ENCODE assay signal across 8 cellular contexts in the genomic region with DNA sequence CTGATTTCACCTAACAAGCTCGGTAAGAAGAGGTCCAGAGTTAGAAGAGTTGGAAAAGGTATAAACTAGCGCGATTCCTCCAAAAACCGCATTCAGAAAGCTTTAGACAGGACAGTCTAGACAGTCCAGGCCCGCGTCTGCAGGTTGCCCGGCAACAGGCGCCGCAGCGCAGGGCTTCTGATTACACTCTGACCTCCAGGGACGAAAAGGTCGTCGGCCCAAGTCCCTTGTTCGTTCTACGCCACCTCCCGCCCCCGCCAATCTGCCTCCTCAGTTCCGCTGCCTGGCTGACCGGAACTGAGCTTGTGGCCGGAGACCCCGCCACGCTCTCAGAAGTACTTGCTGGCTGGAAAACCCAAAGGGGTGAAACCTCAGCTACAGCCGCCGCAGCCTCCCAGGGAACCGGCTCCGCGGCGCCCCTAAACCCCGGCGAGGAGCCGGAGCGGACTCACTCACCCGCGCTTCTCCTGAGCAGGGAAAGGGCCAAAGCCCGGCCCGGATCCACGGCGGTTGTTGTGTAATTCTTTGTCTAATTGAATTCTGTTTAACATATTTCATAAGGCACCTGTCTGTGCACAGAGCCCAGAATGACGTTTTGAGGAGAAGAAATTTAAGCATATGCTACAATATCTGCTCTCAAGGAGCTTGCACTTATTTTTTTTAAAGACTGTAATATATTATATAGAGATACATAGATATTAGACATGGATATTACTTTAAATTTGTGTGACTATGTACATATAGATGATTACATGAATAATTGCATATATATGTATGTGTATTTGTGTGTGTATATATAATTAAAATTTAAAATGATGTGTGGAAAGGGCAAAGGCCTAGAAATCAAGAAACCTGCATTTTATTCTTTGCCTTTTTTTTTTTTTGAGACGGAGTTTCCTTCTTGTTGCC. TPM values are rescaled to one million over a fixed set of nuclear protein-coding genes. Genes with fewer than 3 reads are reported as not detected.
DNase-seq lines count a peak whose midpoint lies in the region; ATAC-seq, FAIRE-seq and TF ChIP-seq lines count a peak whose summit lies in the region.

A gene (minus strand): TSS at position 407 of the 909 bp plus-strand sequence. CDS start 3,826 bp downstream, outside the sequence.

- peak within 1 kb of the TSS; percentile 95 for H2AFZ ChIP-seq in SU-DHL-6 (ENCODE audit: low read depth, low read length, severe bottlenecking)

- WGBS in adrenal gland, 4 donors, result 3 to 11% (median 3%) methylated on average over 9 to 40 of the region's 40 CpGs

- H3K4me3 ChIP-seq in GM12864 (ENCODE audit: low read depth, low read length) (peak within 1 kb of the TSS; percentile 51), SU-DHL-6 (ENCODE audit: insufficient read depth, low read length, poor library complexity, severe bottlenecking) (peak within 1 kb of the TSS; percentile 75), adrenal gland (peak within 1 kb of the TSS in 2 of 4 donors; percentile 80 to 93), left ventricle myocardium inferior (peak within 1 kb of the TSS; percentile 72)

- no peak within 1 kb of the TSS for H3K27ac ChIP-seq in SU-DHL-6 (ENCODE audit: low read depth, low read length)
- peak within 1 kb of the TSS in 3 of 5 donors; percentile 45 to 80 (median 63) for H3K27ac ChIP-seq in adrenal gland
- H3K27ac ChIP-seq in left ventricle myocardium inferior (replicated peaks), result peak within 1 kb of the TSS; percentile 82

- H3F3A ChIP-seq in SU-DHL-6 (ENCODE audit: insufficient read depth), result no peaks in the 10 kb centered on the region

- H3K4me1 ChIP-seq in adrenal gland (replicated peaks in 1 of 2) (peaks cover 0 to 17% of the 10 kb centered on the region in 2 donors), left ventricle myocardium inferior (peaks cover 21% of the 10 kb centered on the region)

- ATAC-seq in HG02571 (IDR thresholded peaks at IDR 0.05; ENCODE audit: unreplicated experiment), result peak; percentile 86

- H3K9me3 ChIP-seq in SU-DHL-6 (ENCODE audit: insufficient read depth, low read length), result no peaks in the 10 kb centered on the region
- no peaks in the 10 kb centered on the region for H3K9me3 ChIP-seq in adrenal gland (replicated peaks in 1 of 3)
- H3K9me3 ChIP-seq in left ventricle myocardium inferior (replicated peaks), result no peaks in the 10 kb centered on the region

- no peak for FAIRE-seq in urothelium cell line (lab: Jason Lieb, UNC)

- TF ChIP-seq CTCF in GM12864 (IDR thresholded peaks at IDR 0.05; ENCODE audit: low read depth, low read length, missing control alignments), result no peak
- no peak for TF ChIP-seq CTCF in SU-DHL-6 (IDR thresholded peaks at IDR 0.05; ENCODE audit: insufficient read depth, low read length, poor library complexity, severe bottlenecking)
- peak in 1 of 6 experiments; percentile 40 for TF ChIP-seq CTCF in adrenal gland (IDR thresholded peaks at IDR 0.05)
- no peak for TF ChIP-seq CTCF in left ventricle myocardium inferior (IDR thresholded peaks at IDR 0.05; ENCODE audit: borderline replicate concordance)

- H3K9ac ChIP-seq in SU-DHL-6 (ENCODE audit: low read length), result peak within 1 kb of the TSS; percentile 59

- H4K20me1 ChIP-seq in SU-DHL-6 (ENCODE audit: low read depth, low read length), result no peaks in the 10 kb centered on the region

- TF ChIP-seq POLR2A in adrenal gland (IDR thresholded peaks at IDR 0.05), result peak; percentile 20 to 93

- H3K27me3 ChIP-seq in SU-DHL-6 (ENCODE audit: low read length) (no peaks in the 10 kb centered on the region), adrenal gland (no peaks in the 10 kb centered on the region), left ventricle myocardium inferior (ENCODE audit: low read depth) (no peaks in the 10 kb centered on the region)

- H3K79me2 ChIP-seq in SU-DHL-6 (ENCODE audit: insufficient read depth, low read length), result no peaks in the 10 kb centered on the region

- DNase-seq in GM12864 (ENCODE audit: low read depth) (peak; percentile 46), NAMALWA (ENCODE audit: low spot score) (peak; percentile 80), adrenal gland (peak; percentile 81 to 90 (median 84)), left ventricle myocardium inferior (peak; percentile 87), posterior cingulate gyrus (peak; percentile 61 to 97 (median 81)), urothelium cell line (ENCODE audit: low spot score) (peak; percentile 71)

- H3K9me2 ChIP-seq in SU-DHL-6 (replicated peaks; ENCODE audit: insufficient read depth, low read length), result no peaks in the 10 kb centered on the region

- intact Hi-C loops in adrenal gland (cut with DNase I) (loop anchor here in 1 of 2 donors (10.0 kb wide), 2 partner anchors 55 to 175 kb away; no protein-coding TSS in a partner anchor), left ventricle myocardium inferior (cut with micrococcal nuclease) (loop anchor here (5.0 kb wide), 1 partner anchor 177 kb away; no protein-coding TSS in a partner anchor), posterior cingulate gyrus (cut with DNase I) (loop anchor here (5.0 kb wide), 1 partner anchor 182 kb away; a partner anchor contains a TSS)

- no peaks in the 10 kb centered on the region for H3K36me3 ChIP-seq in SU-DHL-6 (ENCODE audit: low read length)
- no peaks in the 10 kb centered on the region for H3K36me3 ChIP-seq in adrenal gland (replicated peaks in 1 of 2)
- no peaks in the 10 kb centered on the region for H3K36me3 ChIP-seq in left ventricle myocardium inferior

- H3K4me2 ChIP-seq in SU-DHL-6 (ENCODE audit: low read depth, low read length, poor library complexity, severe bottlenecking), result peak within 1 kb of the TSS; percentile 53

RNA-seq across cellular contexts. Expression of the gene that starts here (rescaled TPM):
- total RNA-seq in adrenal gland, result 10 to 100 TPM in 7 of 8 donors, 1 to 10 TPM in 1; 2.4 to 25.3 (median 15.6) TPM
- polyA plus RNA-seq in adrenal gland, result 10 to 100 TPM in 1 of 3 donors, 1 to 10 TPM in 2; 5.9 to 10.8 (median 8.1) TPM
- total RNA-seq in left ventricle myocardium inferior, result 13.4 TPM
